In genomic region chr13:74132152-74132767, GRCh38 we compare ENCODE assay signal across 8 cellular contexts. TPM values are rescaled to one million over a fixed set of nuclear protein-coding genes. Genes with fewer than 3 reads are reported as not detected.
A peak's percentile ranks its signal among the peaks of the same experiment; 100 is the strongest.
DNase-seq lines count a peak whose midpoint lies in the region; ATAC-seq, FAIRE-seq and TF ChIP-seq lines count a peak whose summit lies in the region.

No MANE protein-coding gene starts in this region.

- 9% methylated on average over 17 of the region's 17 CpGs for WGBS in K562 (ENCODE audit: insufficient coverage, low coverage, missing lambda C conversion rate)
- 10% methylated on average over 17 of the region's 17 CpGs for whole genome bisulfite sequencing in right lobe of liver (ENCODE audit: insufficient coverage, low coverage, low lambda C conversion rate, missing lambda C conversion rate)
- 66% methylated on average over 17 of the region's 17 CpGs for WGBS in thymus

- TF ChIP-seq RAD21 in K562 (CRISPR knock-in tag; conservative IDR thresholded peaks at IDR 0.05 in 1 of 2, IDR thresholded peaks at IDR 0.05 in 1 of 2), result no peak

- intact Hi-C loops in K562 (cut with micrococcal nuclease), result no loop called here
- intact Hi-C loops in right lobe of liver (cut with DNase I), result no loop called here

- H3K27me3 ChIP-seq in K562 (ENCODE audit: control insufficient read depth in 2 of 2, insufficient read depth in 2 of 2, low read length in 2 of 2), result peaks cover 0 to 5% of the 10 kb centered on the region in 2 experiments; a peak in 1 of 5 replicates
- no peaks in the 10 kb centered on the region for H3K27me3 ChIP-seq in right lobe of liver
- no peaks in the 10 kb centered on the region for H3K27me3 ChIP-seq in thymus (ENCODE audit: control insufficient read depth, insufficient read depth)

- DNase-seq in CD1c-positive myeloid dendritic cell (ENCODE audit: extremely low spot score) (peak; percentile 23), NCI-H526 treated with DMSO at 0.1 percent for 48 hours (lab: John Stamatoyannopoulos, UW) (peak; percentile 88), K562 (ENCODE audit: extremely low read depth in 1 of 4, low spot score in 3 of 4) (no peak), right lobe of liver (no peak), D341Med (ENCODE audit: low spot score) (no peak), NCI-H1105 (lab: John Stamatoyannopoulos, UW) (no peak)

- POLR2A ChIA-PET in K562 (lab: Yijun Ruan, JAX), result no interaction called here

- ATAC-seq in K562 (no peak), right lobe of liver (no peak), HG03159 (IDR thresholded peaks at IDR 0.05; ENCODE audit: unreplicated experiment) (no peak)

- no peak for FAIRE-seq in K562 (lab: Jason Lieb, UNC)

- BruUV-seq in K562 (replicated peaks; lab: Mats Ljungman, UMichigan), result no TSS peak

- H3K4me3 ChIP-seq in K562 (no peak overlapping the region), right lobe of liver (peak overlapping the region; percentile 84 to 97 (median 89)), thymus (ENCODE audit: low read length) (peak overlapping the region; percentile 93)

- H3K27ac ChIP-seq in K562 (ENCODE audit: extremely low read depth, low read depth, low read length) (no peak overlapping the region), right lobe of liver (peak overlapping the region in 2 of 3 donors; percentile 74 to 91), thymus (ENCODE audit: low read depth) (no peak overlapping the region)

- no peak overlapping the region for H3K4me2 ChIP-seq in K562 (ENCODE audit: insufficient read depth, low read length)

- in situ Hi-C loops in K562 (cut with MboI), result no loop called here

- no peaks in the 10 kb centered on the region for H3K9me1 ChIP-seq in K562 (ENCODE audit: control insufficient read depth, insufficient read depth, low read length)

- TF ChIP-seq CTCF in K562 (IDR thresholded peaks at IDR 0.05 in 2 of 3, conservative IDR thresholded peaks at IDR 0.05 in 1 of 3; ENCODE audit: insufficient read depth in 2 of 3, low read depth in 1 of 3, low read length in 3 of 3) (no peak), right lobe of liver (IDR thresholded peaks at IDR 0.05) (no peak)

- H4K20me1 ChIP-seq in K562 (replicated peaks; ENCODE audit: control insufficient read depth, insufficient read depth, low read length), result no peaks in the 10 kb centered on the region

- no peaks in the 10 kb centered on the region for H3K9me3 ChIP-seq in K562 (replicated peaks; ENCODE audit: control insufficient read depth, insufficient read depth, low read depth, low read length)
- no peaks in the 10 kb centered on the region for H3K9me3 ChIP-seq in right lobe of liver
- H3K9me3 ChIP-seq in thymus (ENCODE audit: control insufficient read depth), result no peaks in the 10 kb centered on the region

- no peaks in the 10 kb centered on the region for H3K36me3 ChIP-seq in K562 (ENCODE audit: control insufficient read depth, insufficient read depth, low read length)
- no peaks in the 10 kb centered on the region for H3K36me3 ChIP-seq in right lobe of liver
- no peaks in the 10 kb centered on the region for H3K36me3 ChIP-seq in thymus (ENCODE audit: control insufficient read depth, insufficient read depth)

- no peak for TF ChIP-seq EP300 in K562 (IDR thresholded peaks at IDR 0.05; ENCODE audit: low read length)

- peaks cover 0 to 10% of the 10 kb centered on the region in 2 experiments; a peak in 2 of 5 replicates for H3K4me1 ChIP-seq in K562 (replicated peaks in 1 of 2; ENCODE audit: control insufficient read depth in 2 of 2, insufficient read depth in 2 of 2, low read length in 2 of 2)
- H3K4me1 ChIP-seq in right lobe of liver, result peaks cover 0 to 33% (median 16%) of the 10 kb centered on the region in 4 donors
- H3K4me1 ChIP-seq in thymus (ENCODE audit: control insufficient read depth, insufficient read depth, low read length), result peaks cover 6% of the 10 kb centered on the region

- CTCF ChIA-PET in K562 (lab: Yijun Ruan, JAX; ENCODE audit: low intra/inter-chr PET ratio), result no interaction called here

- TF ChIP-seq POLR2A in K562 (conservative IDR thresholded peaks at IDR 0.05) (no peak), right lobe of liver (IDR thresholded peaks at IDR 0.05) (no peak)

- no peak overlapping the region for H3K9ac ChIP-seq in K562 (ENCODE audit: insufficient read depth in 1 of 2, low read depth in 2 of 2, low read length in 2 of 2)

- H2AFZ ChIP-seq in K562 (ENCODE audit: low read depth, low read length), result no peak overlapping the region

- H3K79me2 ChIP-seq in K562 (ENCODE audit: control insufficient read depth, insufficient read depth, low read length), result no peaks in the 10 kb centered on the region

TF ChIP-seq in K562, 482 proteins besides CTCF, POLR2A, EP300 and RAD21:
- TF ChIP-seq ASH1L (IDR thresholded peaks at IDR 0.05; ENCODE audit: borderline replicate concordance, low read depth, partially characterized antibody), result no peak
- no peak for TF ChIP-seq HINFP (tag; conservative IDR thresholded peaks at IDR 0.05; ENCODE audit: low read depth)
- TF ChIP-seq PKNOX1 (IDR thresholded peaks at IDR 0.05), result peak; percentile 52

RNA-seq across cellular contexts. Expression of gene KLF12, which starts 1.9 kb away (rescaled TPM):
- total RNA-seq in K562 (2011; cell fraction: chromatin; rRNA removed; ENCODE audit: low replicate concordance), result 0.37 and 0.77 TPM in 2 replicates
- total RNA-seq in K562 (2011; cell fraction: nucleolus; rRNA removed), result 0.33 TPM in 1 of 2 replicates, not detected in the other
- total RNA-seq in K562 (2011; cell fraction: nucleoplasm; rRNA removed), result 0.15 and 0.29 TPM in 2 replicates
- total RNA-seq in K562 (2014; rRNA removed) (0.04 and 0.05 TPM in 2 replicates), K562 (2014; rRNA removed; fragmentation: Illumina TruSeq; extraction: Trizol) (under 0.01 TPM in 1 of 2 replicates, not detected in the other), K562 (2015; rRNA removed; fragmentation: Illumina TruSeq; extraction: Trizol) (0.07 and 0.08 TPM in 2 replicates), K562 (2021) (0.07 and 0.09 TPM in 2 replicates), right lobe of liver (10 to 100 TPM in 3 of 6 experiments, 1 to 10 TPM in 3; 6.0 to 20.7 (median 10.4) TPM)
- polyA plus RNA-seq in K562 (2011; rRNA removed) (0.06 and 0.07 TPM in 2 replicates), K562 (2014; fragmentation: Illumina TruSeq; extraction: Trizol) (0.01 and 0.10 TPM in 2 replicates), K562 (2014; fragmentation: Nextera tagmentation; extraction: Ambion mirVana) (not detected), K562 (2014; rRNA removed) (not detected in 2 replicates), thymus (4.3 TPM)
- 0.01 and 0.07 TPM in 2 replicates for polyA plus RNA-seq in K562 (2011; cell fraction: cytosol; rRNA removed)
- 0.21 and 0.32 TPM in 2 replicates for polyA plus RNA-seq in K562 (2011; cell fraction: nucleus; rRNA removed)
- polyA plus RNA-seq in K562 (2012), result 0.04 TPM in 2 replicates
- polyA minus RNA-seq in K562 (2011; rRNA and poly(A)+ RNA removed), result 0.32 and 0.39 TPM in 2 replicates
- not detected in 2 replicates for polyA minus RNA-seq in K562 (2011; cell fraction: cytosol; rRNA and poly(A)+ RNA removed)
- 0.11 and 0.13 TPM in 2 replicates for polyA minus RNA-seq in K562 (2011; cell fraction: nucleus; rRNA and poly(A)+ RNA removed)

Comparison
In these comparisons a context has a peak if more than half of its experiments do, and no peak if none do; other contexts are left out.
1. DNase-seq: peak in CD1c-positive myeloid dendritic cell (single experiment) and NCI-H526 treated with DMSO at 0.1 percent for 48 hours (single experiment); none in K562 (0 of 4), right lobe of liver (0 of 3), D341Med (single experiment) and NCI-H1105 (single experiment).
2. H3K27ac ChIP-seq: peak in right lobe of liver (2 of 3); none in K562 (single experiment) and thymus (single experiment).